In the genomic region with DNA sequence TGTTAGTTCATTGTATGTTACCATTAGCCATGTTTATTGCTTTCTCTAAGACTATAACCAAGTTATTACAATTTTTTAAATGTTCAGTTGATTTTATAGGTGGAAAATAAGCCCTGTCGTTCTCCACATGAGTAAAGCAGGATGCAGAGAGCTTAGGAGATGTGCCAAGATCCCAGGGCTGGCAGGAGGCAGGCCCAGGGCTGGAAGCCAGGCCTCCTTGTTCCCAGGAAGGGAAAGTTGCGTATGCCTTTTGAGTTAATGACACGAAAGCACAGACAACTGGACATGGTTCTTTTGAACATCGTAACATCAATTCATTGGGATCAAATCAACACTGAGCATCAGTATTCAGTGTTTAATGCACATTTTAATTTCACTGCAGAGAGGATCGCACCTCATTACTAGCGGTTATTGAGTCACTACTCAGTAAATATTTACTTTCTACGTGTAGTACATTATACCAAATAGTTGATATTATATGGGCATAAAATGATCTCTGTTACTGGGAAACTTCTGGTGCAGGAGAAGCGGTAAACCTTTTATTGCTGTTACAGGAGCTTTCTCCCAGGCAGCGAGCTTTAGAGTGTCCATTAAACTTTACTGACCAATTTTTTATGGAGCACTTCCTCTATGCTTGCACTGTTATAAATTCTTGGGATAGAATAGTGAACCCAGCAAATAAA, we compare ENCODE assay signal across 13 cellular contexts.
DNase-seq lines count a peak whose midpoint lies in the region; ATAC-seq, FAIRE-seq and TF ChIP-seq lines count a peak whose summit lies in the region.
"Had no signal": no experiment of that assay in that cellular context is flagged by ENCODE, and none has a peak within 500 bp of the region (broad histone marks: within the 10 kb centered on the region; RNA-seq: fewer than 3 reads in every experiment).

No MANE protein-coding gene starts in this region.

- in situ Hi-C loops in transverse colon (cut with MboI; ENCODE audit: low pct_ligation_motif_present in 1 of 4, low pct_unique_long_range_greater_than_20kb in 1 of 4, low sequenced_read_pairs in 3 of 4) = no loop called here

- no peak for TF ChIP-seq EP300 in transverse colon (IDR thresholded peaks at IDR 0.05; ENCODE audit: low read depth)

- no peaks in the 10 kb centered on the region for H3K27me3 Mint-ChIP-seq in natural killer cell treated with Interleukin-12 subunit alpha and Interleukin-12 subunit beta and Interleukin-15 and Interleukin-18, amount 100 ng/mL, for 72 hours
- H3K27me3 Mint-ChIP-seq: activated B cell treated with CpG ODN at 0.5 μM for 24 hours; activated naive CD8-positive, alpha-beta T cell; type B pancreatic cell had no signal

- FAIRE-seq in bronchial epithelial cell (lab: Jason Lieb, UNC) = no peak

- 31 to 37% methylated on average over 9 of the region's 9 CpGs for WGBS in transverse colon (ENCODE audit: low coverage in 1 of 2), 2 donors

- peaks cover 8% of the 10 kb centered on the region for H3K36me3 Mint-ChIP-seq in natural killer cell treated with Interleukin-12 subunit alpha and Interleukin-12 subunit beta and Interleukin-15 and Interleukin-18, amount 100 ng/mL, for 72 hours

- TF ChIP-seq POLR2A in transverse colon (IDR thresholded peaks at IDR 0.05) = no peak

- H3K36me3 ChIP-seq in bronchial epithelial cell (ENCODE audit: control insufficient read depth, insufficient read depth, low read length) (no peaks in the 10 kb centered on the region), transverse colon (no peaks in the 10 kb centered on the region)

- no peak overlapping the region for H3K27ac Mint-ChIP-seq in natural killer cell treated with Interleukin-12 subunit alpha and Interleukin-12 subunit beta and Interleukin-15 and Interleukin-18, amount 100 ng/mL, for 72 hours
- H3K27ac Mint-ChIP-seq: activated B cell treated with CpG ODN at 0.5 μM for 24 hours; activated naive CD8-positive, alpha-beta T cell; type B pancreatic cell had no signal

- no peak overlapping the region for H3K4me3 ChIP-seq in bronchial epithelial cell (ENCODE audit: low read depth, low read length)
- H3K4me3 ChIP-seq in transverse colon = no peak overlapping the region

- no peaks in the 10 kb centered on the region for H3K9me3 Mint-ChIP-seq in natural killer cell treated with Interleukin-12 subunit alpha and Interleukin-12 subunit beta and Interleukin-15 and Interleukin-18, amount 100 ng/mL, for 72 hours

- peaks cover 6 to 22% (median 15%) of the 10 kb centered on the region in 4 donors for H3K4me1 ChIP-seq in transverse colon

- intact Hi-C loops in left colon (cut with DNase I, micrococcal nuclease) (no loop called here), transverse colon (cut with DNase I; ENCODE audit: low total_unique reads) (no loop called here)

- DNase-seq in NCI-H1105 treated with DMSO at 0.1 percent for 48 hours (lab: John Stamatoyannopoulos, UW) (peak; percentile 9), NCI-H1105 (lab: John Stamatoyannopoulos, UW) (no peak), bronchial epithelial cell (ENCODE audit: low read depth) (peak; percentile 39), left colon (peak; percentile 47 to 67), transverse colon (peak; percentile 70), NCI-H524 (lab: John Stamatoyannopoulos, UW) (no peak), SIG-M5 treated with dmso at 0.1 percent for 504 hours (lab: John Stamatoyannopoulos, UW; ENCODE audit: unreplicated experiment) (no peak)
- DNase-seq in natural killer cell treated with Interleukin-12 subunit alpha and Interleukin-12 subunit beta and Interleukin-15 and Interleukin-18, amount 100 ng/mL, for 72 hours (ENCODE audit: low spot score) = no peak
- DNase-seq: activated B cell treated with CpG ODN at 0.5 μM for 24 hours; IMR-90; NK-92 treated with Interleukin-12 subunit alpha and Interleukin-12 subunit beta, amount 100 ng/mL, for 24 hours had no signal

- H3K4me1 Mint-ChIP-seq in natural killer cell treated with Interleukin-12 subunit alpha and Interleukin-12 subunit beta and Interleukin-15 and Interleukin-18, amount 100 ng/mL, for 72 hours (ENCODE audit: low read depth in 2 of 2) = peaks cover 7 to 9% of the 10 kb centered on the region in 2 donors
- H3K4me1 Mint-ChIP-seq: activated B cell treated with CpG ODN at 0.5 μM for 24 hours had no signal

- H3K9me3 ChIP-seq in transverse colon = no peaks in the 10 kb centered on the region

- TF ChIP-seq CTCF in bronchial epithelial cell (IDR thresholded peaks at IDR 0.05; ENCODE audit: insufficient read depth, low read length, severe bottlenecking) = no peak
- no peak for TF ChIP-seq CTCF in transverse colon (IDR thresholded peaks at IDR 0.05)

- no peak overlapping the region for H3K4me3 Mint-ChIP-seq in natural killer cell treated with Interleukin-12 subunit alpha and Interleukin-12 subunit beta and Interleukin-15 and Interleukin-18, amount 100 ng/mL, for 72 hours
- H3K4me3 Mint-ChIP-seq: activated B cell treated with CpG ODN at 0.5 μM for 24 hours; activated naive CD8-positive, alpha-beta T cell; type B pancreatic cell had no signal

- H3K27me3 ChIP-seq in bronchial epithelial cell (ENCODE audit: control insufficient read depth, insufficient read depth, low read length) (peaks cover 6% of the 10 kb centered on the region), transverse colon (no peaks in the 10 kb centered on the region)

- peak overlapping the region; percentile 38 to 73 (median 66) for H3K27ac ChIP-seq in transverse colon

- ATAC-seq in left colon = peak; percentile 87
- no peak for ATAC-seq in natural killer cell treated with Interleukin-12 subunit alpha and Interleukin-12 subunit beta and Interleukin-15 and Interleukin-18, amount 100 ng/mL, for 72 hours

Comparison
In these comparisons a context has a peak if more than half of its experiments do, and no peak if none do; other contexts are left out.
1. DNase-seq: peak in NCI-H1105 treated with DMSO at 0.1 percent for 48 hours (single experiment), bronchial epithelial cell (single experiment), left colon (2 of 2) and transverse colon (single experiment); none in NCI-H1105 (single experiment), natural killer cell treated with Interleukin-12 subunit alpha and Interleukin-12 subunit beta and Interleukin-15 and Interleukin-18, amount 100 ng/mL, for 72 hours (single experiment), NCI-H524 (0 of 2) and SIG-M5 treated with dmso at 0.1 percent for 504 hours (single experiment).